In the genomic region with DNA sequence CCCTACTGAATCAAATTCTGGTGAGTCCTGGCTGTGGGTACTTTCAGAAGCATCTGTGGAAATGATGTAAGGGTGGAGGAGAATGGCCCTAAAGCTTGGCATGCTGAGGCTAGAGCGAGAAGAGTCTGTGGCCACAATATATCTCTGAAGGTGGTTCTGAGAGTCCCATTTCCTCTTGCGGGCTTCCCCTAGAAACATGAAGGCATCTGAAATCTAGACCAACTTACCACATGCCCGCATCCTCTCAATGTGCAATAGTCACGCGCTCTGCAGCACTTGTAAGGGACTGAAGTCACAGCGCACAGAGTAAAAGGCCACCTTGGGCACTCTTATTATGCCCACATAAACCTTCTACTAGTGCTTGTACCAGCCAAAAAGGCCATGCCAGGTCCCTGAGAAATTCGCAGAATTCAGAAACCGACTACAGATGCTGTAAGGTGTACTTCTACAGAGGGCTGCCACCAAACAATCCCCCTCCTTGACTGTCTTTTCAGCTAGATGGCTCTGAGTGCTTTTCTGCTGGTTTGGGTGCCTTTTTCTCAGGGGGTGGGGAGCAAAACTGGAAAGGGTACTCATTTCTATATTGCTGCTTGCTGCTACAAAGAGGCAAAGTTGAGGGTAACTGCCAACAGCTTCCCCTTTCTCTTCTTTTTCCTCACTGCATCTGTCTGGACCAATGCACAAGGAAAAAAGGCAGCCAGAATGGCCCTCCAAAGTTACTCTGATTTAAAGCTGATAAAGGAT, we compare ENCODE assay signal across 10 cellular contexts.
DNase-seq lines count a peak whose midpoint lies in the region; ATAC-seq and TF ChIP-seq lines count a peak whose summit lies in the region.
"Had no signal": no experiment of that assay in that cellular context is flagged by ENCODE, and none has a peak within 500 bp of the region (broad histone marks: within the 10 kb centered on the region; RNA-seq: fewer than 3 reads in every experiment).

No MANE protein-coding gene starts in this region.

- H3K9me3 Mint-ChIP-seq in effector memory CD8-positive, alpha-beta T cell: peaks cover 0 to 7% of the 10 kb centered on the region in 2 donors

- TF ChIP-seq CTCF in suprapubic skin (IDR thresholded peaks at IDR 0.05) (no peak), upper lobe of left lung (IDR thresholded peaks at IDR 0.05) (no peak), hepatocyte (IDR thresholded peaks at IDR 0.05; ENCODE audit: poor library complexity) (no peak)

- H3K27me3 ChIP-seq in suprapubic skin (no peaks in the 10 kb centered on the region), upper lobe of left lung (no peaks in the 10 kb centered on the region), hepatocyte (no peaks in the 10 kb centered on the region)

- no peak overlapping the region for H2AFZ ChIP-seq in hepatocyte

- peaks cover 14 to 22% of the 10 kb centered on the region in 2 donors for H3K4me1 Mint-ChIP-seq in effector memory CD8-positive, alpha-beta T cell (ENCODE audit: low read depth in 2 of 2)

- H3K4me1 ChIP-seq in suprapubic skin (no peaks in the 10 kb centered on the region), upper lobe of left lung (no peaks in the 10 kb centered on the region), hepatocyte (ENCODE audit: insufficient read depth) (no peaks in the 10 kb centered on the region)

- no peaks in the 10 kb centered on the region for H3K27me3 Mint-ChIP-seq in effector memory CD8-positive, alpha-beta T cell

- H3K4me3 ChIP-seq in suprapubic skin (no peak overlapping the region), upper lobe of left lung (no peak overlapping the region), hepatocyte (no peak overlapping the region)

- TF ChIP-seq EP300 in suprapubic skin (IDR thresholded peaks at IDR 0.05): no peak
- no peak for TF ChIP-seq EP300 in upper lobe of left lung (IDR thresholded peaks at IDR 0.05)

- H3K4me2 ChIP-seq in hepatocyte: no peak overlapping the region

- H3K79me2 ChIP-seq in hepatocyte: no peaks in the 10 kb centered on the region

- no peaks in the 10 kb centered on the region for H4K20me1 ChIP-seq in hepatocyte (ENCODE audit: insufficient read depth, poor library complexity, severe bottlenecking)

- no peak overlapping the region for H3K27ac ChIP-seq in suprapubic skin
- no peak overlapping the region for H3K27ac ChIP-seq in upper lobe of left lung
- no peak overlapping the region for H3K27ac ChIP-seq in hepatocyte

- no peaks in the 10 kb centered on the region for H3K36me3 Mint-ChIP-seq in effector memory CD8-positive, alpha-beta T cell (ENCODE audit: insufficient read depth)

- ATAC-seq in GM18868 (IDR thresholded peaks at IDR 0.05; ENCODE audit: unreplicated experiment): peak; percentile 99
- peak; percentile 99 for ATAC-seq in GM21423 (IDR thresholded peaks at IDR 0.05; ENCODE audit: unreplicated experiment)
- peak; percentile 99 for ATAC-seq in HG03342 (IDR thresholded peaks at IDR 0.05; ENCODE audit: unreplicated experiment)
- peak; percentile 78 for ATAC-seq in effector memory CD8-positive, alpha-beta T cell (replicated peaks)
- ATAC-seq in upper lobe of left lung (ENCODE audit: low FRiP score in 2 of 2): no peak

- H3K9me3 ChIP-seq in suprapubic skin: peaks cover 7% of the 10 kb centered on the region
- no peaks in the 10 kb centered on the region for H3K9me3 ChIP-seq in upper lobe of left lung
- H3K9me3 ChIP-seq in hepatocyte (ENCODE audit: low read depth): no peaks in the 10 kb centered on the region

- peak overlapping the region in 1 of 2 donors; percentile 75 for H3K27ac Mint-ChIP-seq in effector memory CD8-positive, alpha-beta T cell

- no peaks in the 10 kb centered on the region for H3K36me3 ChIP-seq in suprapubic skin
- H3K36me3 ChIP-seq in upper lobe of left lung: no peaks in the 10 kb centered on the region
- H3K36me3 ChIP-seq in hepatocyte (replicated peaks; ENCODE audit: insufficient read depth, low read depth): no peaks in the 10 kb centered on the region

- TF ChIP-seq POLR2A in suprapubic skin (IDR thresholded peaks at IDR 0.05): no peak
- TF ChIP-seq POLR2A in upper lobe of left lung (IDR thresholded peaks at IDR 0.05): no peak

- H3K4me3 Mint-ChIP-seq in effector memory CD8-positive, alpha-beta T cell: no peak overlapping the region

- 63% methylated on average over 8 of the region's 8 CpGs for WGBS in suprapubic skin
- WGBS in upper lobe of left lung, 2 donors: 44 to 58% methylated on average over 2 to 8 of the region's 8 CpGs
- 72% methylated on average over 8 of the region's 8 CpGs for WGBS in hepatocyte (ENCODE audit: low lambda C conversion rate, missing lambda C conversion rate)

- no peaks in the 10 kb centered on the region for H3K9me2 ChIP-seq in hepatocyte (replicated peaks; ENCODE audit: insufficient read depth)

- peak in 1 of 3 experiments; percentile 2 for DNase-seq in effector memory CD8-positive, alpha-beta T cell
- DNase-seq in suprapubic skin (ENCODE audit: low spot score in 2 of 2) (no peak), upper lobe of left lung (no peak), hepatocyte (ENCODE audit: low spot score) (no peak)
- no peak for DNase-seq in activated CD4-positive, CD25-positive, alpha-beta regulatory T cell treated with anti-CD3 and anti-CD28 coated beads, Interleukin-2, amount 50 U/mL, for 72 hours
- DNase-seq: dermis blood vessel endothelial cell, NCI-H2107 had no signal

Comparison
In these comparisons a context has a peak if more than half of its experiments do, and no peak if none do; other contexts are left out.
1. ATAC-seq: peak in GM18868 (single experiment), GM21423 (single experiment), HG03342 (single experiment) and effector memory CD8-positive, alpha-beta T cell (single experiment); none in upper lobe of left lung (0 of 2).